In the genomic region with DNA sequence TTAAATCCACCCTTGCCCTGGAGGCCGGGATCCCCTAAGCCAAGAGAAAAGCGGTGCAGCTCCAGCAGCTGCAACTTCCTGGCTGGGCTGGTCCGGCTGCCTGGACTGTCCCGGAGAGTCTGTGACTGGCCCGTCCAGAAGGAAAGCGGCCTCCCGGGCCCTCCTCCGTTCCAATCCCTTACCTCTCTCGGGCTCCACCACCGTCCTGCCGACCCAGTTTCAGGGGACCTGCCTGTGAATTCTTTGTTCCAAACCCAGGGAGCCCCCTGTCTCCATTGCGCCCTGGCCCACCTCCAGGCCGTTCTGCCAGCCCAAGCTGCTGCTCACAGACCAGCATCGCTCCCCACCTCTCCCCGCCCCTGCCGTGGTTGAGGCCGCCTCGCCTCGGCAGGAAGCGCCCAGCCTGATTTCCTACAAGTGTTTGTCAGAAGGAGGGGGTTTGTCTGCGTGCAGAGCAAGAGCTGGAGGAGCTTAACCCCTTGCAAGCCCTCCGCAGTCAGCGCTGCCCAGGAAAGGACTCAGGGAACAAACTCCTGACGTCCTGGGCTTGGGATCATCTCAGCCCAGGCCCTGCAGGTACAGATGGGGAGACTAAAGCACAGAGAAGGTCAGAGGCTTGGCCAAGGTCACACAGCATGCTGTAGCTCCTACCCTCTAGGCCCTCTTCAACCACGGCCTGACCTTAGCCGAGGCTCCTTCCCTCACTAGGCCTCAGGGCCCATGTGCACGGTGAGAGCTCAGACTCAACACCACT, we compare ENCODE assay signal across 8 cellular contexts. TPM values are rescaled to one million over a fixed set of nuclear protein-coding genes. Genes with fewer than 3 reads are reported as not detected.
DNase-seq lines count a peak whose midpoint lies in the region; ATAC-seq and TF ChIP-seq lines count a peak whose summit lies in the region.

AKNA (minus strand) TSS at position 305 of the 754 bp plus-strand sequence. CDS start 6,649 bp downstream, outside the sequence.

- H3K9me3 ChIP-seq in KOPT-K1 (ENCODE audit: insufficient read depth, low read length, poor library complexity, severe bottlenecking) (no peaks in the 10 kb centered on the region), right lobe of liver (no peaks in the 10 kb centered on the region)

- peak within 1 kb of the TSS; percentile 100 for H3K27ac ChIP-seq in KOPT-K1 (ENCODE audit: low read depth, low read length, poor library complexity, severe bottlenecking)
- H3K27ac ChIP-seq in coronary artery, result peak within 1 kb of the TSS; percentile 87 to 94
- peak within 1 kb of the TSS; percentile 71 to 84 (median 83) for H3K27ac ChIP-seq in right lobe of liver

- no peak for TF ChIP-seq CTCF in coronary artery (IDR thresholded peaks at IDR 0.05)
- no peak for TF ChIP-seq CTCF in right lobe of liver (IDR thresholded peaks at IDR 0.05)

- H3K4me3 ChIP-seq in coronary artery (peak within 1 kb of the TSS; percentile 68), right lobe of liver (peak within 1 kb of the TSS; percentile 34 to 57 (median 40))

- H3K36me3 ChIP-seq in KOPT-K1 (ENCODE audit: insufficient read depth, low read length) (peaks cover 8% of the 10 kb centered on the region), right lobe of liver (no peaks in the 10 kb centered on the region)

- 31% methylated on average over 14 of the region's 27 CpGs for WGBS in right lobe of liver (ENCODE audit: insufficient coverage, low coverage, low lambda C conversion rate, missing lambda C conversion rate)

- DNase-seq in SIG-M5 treated with dmso at 0.1 percent for 504 hours (lab: John Stamatoyannopoulos, UW; ENCODE audit: unreplicated experiment), result peak; percentile 51
- no peak for DNase-seq in SIG-M5 (lab: John Stamatoyannopoulos, UW)
- peak; percentile 86 for DNase-seq in activated CD4-positive, alpha-beta T cell treated with anti-CD3 and anti-CD28 coated beads, Interleukin-2, amount 50 U/mL, for 1 hour
- peak; percentile 91 for DNase-seq in coronary artery (ENCODE audit: low spot score)
- DNase-seq in right lobe of liver, result peak; percentile 70 to 80 (median 72)
- peak; percentile 76 to 81 for DNase-seq in stimulated activated CD4-positive, alpha-beta T cell treated with anti-CD3 and anti-CD28 coated beads, Interleukin-4, amount 100 ng/mL, for 4 hours
- no peak for DNase-seq in cerebellar nuclear complex (lab: John Stamatoyannopoulos, UW)

- peak; percentile 20 to 49 (median 38) for ATAC-seq in right lobe of liver

- H3K27me3 ChIP-seq in right lobe of liver, result no peaks in the 10 kb centered on the region

- peak; percentile 86 for TF ChIP-seq POLR2A in right lobe of liver (IDR thresholded peaks at IDR 0.05)

- H3K4me1 ChIP-seq in right lobe of liver, result peaks cover 0 to 67% (median 24%) of the 10 kb centered on the region in 4 donors

- intact Hi-C loops in right lobe of liver (cut with DNase I), result no loop called here

RNA-seq across cellular contexts. Expression of gene AKNA, which starts in this region (rescaled TPM):
- 10 to 100 TPM in 3 of 6 experiments, 1 to 10 TPM in 3; 4.7 to 15.1 (median 9.8) TPM for total RNA-seq in right lobe of liver

Comparison
In these comparisons a context has a peak if more than half of its experiments do, and no peak if none do; other contexts are left out.
1. DNase-seq: peak in SIG-M5 treated with dmso at 0.1 percent for 504 hours (single experiment), activated CD4-positive, alpha-beta T cell treated with anti-CD3 and anti-CD28 coated beads, Interleukin-2, amount 50 U/mL, for 1 hour (single experiment), coronary artery (single experiment), right lobe of liver (3 of 3) and stimulated activated CD4-positive, alpha-beta T cell treated with anti-CD3 and anti-CD28 coated beads, Interleukin-4, amount 100 ng/mL, for 4 hours (2 of 2); none in SIG-M5 (single experiment) and cerebellar nuclear complex (0 of 2).
2. Peak in every context shown above with its lines, with median percentiles within 50 percentile points of each other: H3K27ac ChIP-seq.